8 cellular contexts compared by ENCODE assay signal in genomic region chr22:20267441-20268288, GRCh38. TPM values are rescaled to one million over a fixed set of nuclear protein-coding genes. Genes with fewer than 3 reads are reported as not detected.
DNase-seq lines count a peak whose midpoint lies in the region; ATAC-seq lines count a peak whose summit lies in the region.

No MANE protein-coding gene starts in this region.

- 5% methylated on average over 104 of the region's 104 CpGs for WGBS in thymus

- peaks cover 15% of the 10 kb centered on the region for H3K4me1 ChIP-seq in thymus (ENCODE audit: control insufficient read depth, insufficient read depth, low read length)

- H3K9me3 Mint-ChIP-seq in activated CD4-positive, alpha-beta T cell treated with anti-CD3 and anti-CD28 coated beads for 36 hours (ENCODE audit: low read depth) = no peaks in the 10 kb centered on the region
- H3K9me3 Mint-ChIP-seq in activated T-helper 2 cell treated with anti-CD3 and anti-CD28 coated beads, Interferon-gamma antibody, Interleukin-2, Interleukin-4, amounts not matched to agents 10 μg/mL and 5 μg/mL and 100 μg/mL, durations not matched to agents 14 hours and 24 hours and 36 hours = no peaks in the 10 kb centered on the region

- peak overlapping the region; percentile 63 for H3K4me3 ChIP-seq in thymus (ENCODE audit: low read length)

- no peak overlapping the region for H3K27ac Mint-ChIP-seq in activated CD4-positive, alpha-beta T cell treated with anti-CD3 and anti-CD28 coated beads for 36 hours
- H3K27ac Mint-ChIP-seq in activated T-helper 2 cell treated with anti-CD3 and anti-CD28 coated beads, Interferon-gamma antibody, Interleukin-2, Interleukin-4, amounts not matched to agents 10 μg/mL and 5 μg/mL and 100 μg/mL, durations not matched to agents 14 hours and 24 hours and 36 hours = no peak overlapping the region

- no peak overlapping the region for H3K27ac ChIP-seq in thymus (ENCODE audit: low read depth)

- H3K36me3 Mint-ChIP-seq in activated CD4-positive, alpha-beta T cell treated with anti-CD3 and anti-CD28 coated beads for 36 hours (ENCODE audit: low read depth) = no peaks in the 10 kb centered on the region
- H3K36me3 Mint-ChIP-seq in activated T-helper 2 cell treated with anti-CD3 and anti-CD28 coated beads, Interferon-gamma antibody, Interleukin-2, Interleukin-4, amounts not matched to agents 10 μg/mL and 5 μg/mL and 100 μg/mL, durations not matched to agents 14 hours and 24 hours and 36 hours (ENCODE audit: low read depth) = no peaks in the 10 kb centered on the region

- no peaks in the 10 kb centered on the region for H3K27me3 ChIP-seq in thymus (ENCODE audit: control insufficient read depth, insufficient read depth)

- CTCF ChIA-PET in activated CD4-positive, alpha-beta T cell treated with anti-CD3 and anti-CD28 coated beads for 36 hours (lab: Charles Lee) = no interaction called here

- peak; percentile 43 for DNase-seq in activated CD4-positive, alpha-beta T cell treated with anti-CD3 and anti-CD28 coated beads for 36 hours
- no peak for DNase-seq in activated CD4-positive, alpha-beta T cell treated with anti-CD3 and anti-CD28 coated beads for 1 hour
- no peak for DNase-seq in activated T-helper 2 cell treated with anti-CD3 and anti-CD28 coated beads, Interferon-gamma antibody, Interleukin-2, Interleukin-4, amounts not matched to agents 10 μg/mL and 5 μg/mL and 100 μg/mL, durations not matched to agents 14 hours and 24 hours and 36 hours (ENCODE audit: low spot score)
- DNase-seq in left kidney (ENCODE audit: low read depth, low spot score) = peak; percentile 69
- DNase-seq in nucleus accumbens (lab: John Stamatoyannopoulos, UW) = no peak

- POLR2A ChIA-PET in activated CD4-positive, alpha-beta T cell treated with anti-CD3 and anti-CD28 coated beads for 36 hours (lab: Charles Lee) = no interaction called here

- no peaks in the 10 kb centered on the region for H3K36me3 ChIP-seq in thymus (ENCODE audit: control insufficient read depth, insufficient read depth)

- H3K4me1 Mint-ChIP-seq in activated CD4-positive, alpha-beta T cell treated with anti-CD3 and anti-CD28 coated beads for 36 hours = no peaks in the 10 kb centered on the region
- peaks cover 1% of the 10 kb centered on the region for H3K4me1 Mint-ChIP-seq in activated T-helper 2 cell treated with anti-CD3 and anti-CD28 coated beads, Interferon-gamma antibody, Interleukin-2, Interleukin-4, amounts not matched to agents 10 μg/mL and 5 μg/mL and 100 μg/mL, durations not matched to agents 14 hours and 24 hours and 36 hours (ENCODE audit: low read depth)

- ATAC-seq in activated CD4-positive, alpha-beta T cell treated with anti-CD3 and anti-CD28 coated beads for 36 hours = peak; percentile 20
- ATAC-seq in HG03520 (IDR thresholded peaks at IDR 0.05; ENCODE audit: unreplicated experiment) (no peak), HG02571 (IDR thresholded peaks at IDR 0.05; ENCODE audit: unreplicated experiment) (no peak)

- peaks cover 4% of the 10 kb centered on the region for H3K27me3 Mint-ChIP-seq in activated CD4-positive, alpha-beta T cell treated with anti-CD3 and anti-CD28 coated beads for 36 hours
- H3K27me3 Mint-ChIP-seq in activated T-helper 2 cell treated with anti-CD3 and anti-CD28 coated beads, Interferon-gamma antibody, Interleukin-2, Interleukin-4, amounts not matched to agents 10 μg/mL and 5 μg/mL and 100 μg/mL, durations not matched to agents 14 hours and 24 hours and 36 hours (ENCODE audit: low read depth) = peaks cover 5% of the 10 kb centered on the region

- intact Hi-C loops in activated CD4-positive, alpha-beta T cell treated with anti-CD3 and anti-CD28 coated beads for 36 hours (cut with DNase I, micrococcal nuclease) = loop anchor here (1.0 to 5.0 kb wide), 3 partner anchors 61 to 110 kb away; no protein-coding TSS in a partner anchor
- intact Hi-C loops in activated T-helper 2 cell treated with anti-CD3 and anti-CD28 coated beads, Interferon-gamma antibody, Interleukin-2, Interleukin-4, amounts not matched to agents 10 μg/mL and 5 μg/mL and 100 μg/mL, durations not matched to agents 14 hours and 24 hours and 36 hours (cut with micrococcal nuclease) = loop anchor here (5.0 kb wide), 1 partner anchor 110 kb away; no protein-coding TSS in a partner anchor

- no peaks in the 10 kb centered on the region for H3K9me3 ChIP-seq in thymus (ENCODE audit: control insufficient read depth)

- peak overlapping the region; percentile 32 for H3K4me3 Mint-ChIP-seq in activated CD4-positive, alpha-beta T cell treated with anti-CD3 and anti-CD28 coated beads for 36 hours
- peak overlapping the region; percentile 30 for H3K4me3 Mint-ChIP-seq in activated T-helper 2 cell treated with anti-CD3 and anti-CD28 coated beads, Interferon-gamma antibody, Interleukin-2, Interleukin-4, amounts not matched to agents 10 μg/mL and 5 μg/mL and 100 μg/mL, durations not matched to agents 14 hours and 24 hours and 36 hours (ENCODE audit: low read depth)

RNA-seq across cellular contexts. Expression of gene RTN4R, which starts 0.5 kb away (rescaled TPM):
- 1 to 10 TPM; 2.2 to 2.3 TPM for total RNA-seq in activated CD4-positive, alpha-beta T cell treated with anti-CD3 and anti-CD28 coated beads for 36 hours
- 1.9 and 2.2 TPM in 2 replicates for total RNA-seq in activated T-helper 2 cell treated with anti-CD3 and anti-CD28 coated beads, Interferon-gamma antibody, Interleukin-2, Interleukin-4, amounts not matched to agents 10 μg/mL and 5 μg/mL and 100 μg/mL, durations not matched to agents 14 hours and 24 hours and 36 hours
- polyA plus RNA-seq in thymus = 1.5 TPM

RNA-seq across cellular contexts. Expression of gene DGCR6L, which starts 52.2 kb away (rescaled TPM):
- 10 to 100 TPM; 22.4 to 24.8 TPM for total RNA-seq in activated CD4-positive, alpha-beta T cell treated with anti-CD3 and anti-CD28 coated beads for 36 hours
- 29.0 and 31.1 TPM in 2 replicates for total RNA-seq in activated T-helper 2 cell treated with anti-CD3 and anti-CD28 coated beads, Interferon-gamma antibody, Interleukin-2, Interleukin-4, amounts not matched to agents 10 μg/mL and 5 μg/mL and 100 μg/mL, durations not matched to agents 14 hours and 24 hours and 36 hours
- polyA plus RNA-seq in thymus = 62.1 TPM

Comparison
In these comparisons a context has a peak if more than half of its experiments do, and no peak if none do; other contexts are left out.
1. DNase-seq: peak in activated CD4-positive, alpha-beta T cell treated with anti-CD3 and anti-CD28 coated beads for 36 hours (single experiment) and left kidney (single experiment); none in activated CD4-positive, alpha-beta T cell treated with anti-CD3 and anti-CD28 coated beads for 1 hour (single experiment), activated T-helper 2 cell treated with anti-CD3 and anti-CD28 coated beads, Interferon-gamma antibody, Interleukin-2, Interleukin-4, amounts not matched to agents 10 μg/mL and 5 μg/mL and 100 μg/mL, durations not matched to agents 14 hours and 24 hours and 36 hours (single experiment) and nucleus accumbens (0 of 56).